Comparison of ENCODE assay signal across 17 cellular contexts in genomic region chr6:16804515-16805161, GRCh38. TPM values are rescaled to one million over a fixed set of nuclear protein-coding genes. Genes with fewer than 3 reads are reported as not detected.
DNase-seq lines count a peak whose midpoint lies in the region; ATAC-seq and TF ChIP-seq lines count a peak whose summit lies in the region.
"Had no signal": no experiment of that assay in that cellular context is flagged by ENCODE, and none has a peak within 500 bp of the region (broad histone marks: within the 10 kb centered on the region; RNA-seq: fewer than 3 reads in every experiment).

No MANE protein-coding gene starts in this region.

- H4K91ac ChIP-seq in neuronal stem cell (ENCODE audit: low read depth, low read length, poor library complexity) = no peak overlapping the region

- POLR2A ChIA-PET in HEK293 (lab: Yijun Ruan, JAX) = no interaction called here

- DNase-seq in NCI-H69 (lab: John Stamatoyannopoulos, UW) = peak; percentile 68
- DNase-seq in cerebellar cortex (ENCODE audit: low spot score) = peak; percentile 1
- DNase-seq in neuronal stem cell (ENCODE audit: low spot score) = no peak
- no peak for DNase-seq in stimulated activated CD4-positive, alpha-beta T cell treated with anti-CD3 and anti-CD28 coated beads, Interleukin-12 subunit alpha, Interleukin-12 subunit beta, amount 100 ng/mL, for 4 hours
- DNase-seq in HK-2 (ENCODE audit: unreplicated experiment) = no peak
- DNase-seq in middle frontal gyrus (ENCODE audit: extremely low spot score, low spot score) = no peak
- DNase-seq: activated CD4-positive, CD25-positive, alpha-beta regulatory T cell; activated CD8-positive, alpha-beta memory T cell treated with anti-CD3 and anti-CD28 coated beads, Interleukin-2, amount 10 ng/mL, durations not matched to agents 7 days and 5 days; activated naive CD4-positive, alpha-beta T cell treated with Interleukin-2 at 50 U/mL for 16 hours; BE2C; DMS153; effector memory CD8-positive, alpha-beta T cell; foreskin fibroblast; HFFc6 had no signal

- H3K4ac ChIP-seq in neuronal stem cell (ENCODE audit: low read length) = no peak overlapping the region

- no peak overlapping the region for H2BK12ac ChIP-seq in neuronal stem cell (ENCODE audit: low read length)

- H3K27ac ChIP-seq in HEK293 (ENCODE audit: extremely low read depth, low read depth, low read length) (no peak overlapping the region; the same call in 1 of the 2 replicates), neuronal stem cell (replicated peaks; ENCODE audit: low read length) (no peak overlapping the region)
- H3K27ac ChIP-seq: parathyroid adenoma had no signal

- no peak overlapping the region for H2BK120ac ChIP-seq in neuronal stem cell (ENCODE audit: low read depth, low read length)

- H2BK15ac ChIP-seq in neuronal stem cell (ENCODE audit: low read length) = no peak overlapping the region

- TF ChIP-seq CTCF in HEK293 (tag by site-specific recombination; IDR thresholded peaks at IDR 0.05) = no peak

- no peak overlapping the region for H3K9ac ChIP-seq in neuronal stem cell (ENCODE audit: low read depth, low read length, poor library complexity)
- H3K9ac ChIP-seq: parathyroid adenoma had no signal

- peaks cover 0 to 17% (median 7%) of the 10 kb centered on the region in 3 experiments for H3K27me3 ChIP-seq in neuronal stem cell (ENCODE audit: control insufficient read depth in 3 of 3, insufficient read depth in 3 of 3, low read depth in 1 of 3, low read length in 3 of 3)
- H3K27me3 ChIP-seq: BE2C had no signal

- H3K4me3 ChIP-seq in HEK293 (ENCODE audit: low read depth, low read length) = no peak overlapping the region
- no peak overlapping the region for H3K4me3 ChIP-seq in neuronal stem cell (ENCODE audit: low read length in 2 of 2)

- no peak overlapping the region for H3K4me2 ChIP-seq in neuronal stem cell (ENCODE audit: insufficient read depth, low read length, poor library complexity, severe bottlenecking)

- H4K8ac ChIP-seq in neuronal stem cell (ENCODE audit: low read depth, low read length) = no peak overlapping the region

- H3K9me3 ChIP-seq in HEK293 (ENCODE audit: control insufficient read depth, insufficient read depth, low read depth, low read length) (no peaks in the 10 kb centered on the region), neuronal stem cell (replicated peaks in 1 of 2; ENCODE audit: control insufficient read depth in 2 of 2, insufficient read depth in 1 of 2, low read depth in 1 of 2, low read length in 2 of 2) (no peaks in the 10 kb centered on the region)
- H3K9me3 ChIP-seq: BE2C had no signal

- no peaks in the 10 kb centered on the region for H3K36me3 ChIP-seq in HEK293 (ENCODE audit: control insufficient read depth in 2 of 2, insufficient read depth in 1 of 2, low read length in 2 of 2)
- no peaks in the 10 kb centered on the region for H3K36me3 ChIP-seq in neuronal stem cell (replicated peaks in 1 of 2; ENCODE audit: control insufficient read depth in 2 of 2, insufficient read depth in 2 of 2, low read length in 2 of 2)
- H3K36me3 ChIP-seq: BE2C had no signal

- WGBS in neuronal stem cell (ENCODE audit: extremely low coverage in 2 of 2, insufficient read length in 2 of 2, insufficient replicate concordance in 1 of 2), 2 donors = no CpG with 5 or more reads among the region's 6 CpGs

- no peak overlapping the region for H3K18ac ChIP-seq in neuronal stem cell (ENCODE audit: low read length)

- H2AK5ac ChIP-seq in neuronal stem cell (ENCODE audit: low read depth, low read length) = no peak overlapping the region

- CTCF ChIA-PET in HEK293 (lab: Yijun Ruan, JAX) = interaction anchor here (0.6 to 2.8 kb wide), 10 partner anchors 9 to 623 kb away, joined by 3 to 16 read pairs (median 4); no protein-coding TSS in a partner anchor

- peaks cover 21% of the 10 kb centered on the region for H3K4me1 ChIP-seq in HEK293 (ENCODE audit: control insufficient read depth, insufficient read depth, low read length)
- H3K4me1 ChIP-seq in neuronal stem cell (ENCODE audit: control insufficient read depth in 2 of 2, insufficient read depth in 1 of 2, low read depth in 1 of 2, low read length in 2 of 2) = peaks cover 7 to 14% of the 10 kb centered on the region in 2 donors
- H3K4me1 ChIP-seq: parathyroid adenoma had no signal

- H3K23ac ChIP-seq in neuronal stem cell (ENCODE audit: low read depth, low read length, poor library complexity) = no peak overlapping the region

- no peak overlapping the region for H2BK5ac ChIP-seq in neuronal stem cell (ENCODE audit: low read length)

- peak overlapping the region; percentile 69 for H2AFZ ChIP-seq in neuronal stem cell (ENCODE audit: low read length)
- H2AFZ ChIP-seq: parathyroid adenoma had no signal

- H3K79me1 ChIP-seq in neuronal stem cell (ENCODE audit: low read depth, low read length) = no peaks in the 10 kb centered on the region

- no peak for ATAC-seq in GM18520 (IDR thresholded peaks at IDR 0.05; ENCODE audit: unreplicated experiment)
- ATAC-seq: activated CD8-positive, alpha-beta memory T cell treated with anti-CD3 and anti-CD28 coated beads, Interleukin-2, amount 10 ng/mL, durations not matched to agents 7 days and 5 days; effector memory CD8-positive, alpha-beta T cell had no signal

- no peak overlapping the region for H3K14ac ChIP-seq in neuronal stem cell (ENCODE audit: low read length)

TF ChIP-seq in HEK293, 187 proteins besides CTCF, POLR2A, EP300 and RAD21:
- TF ChIP-seq ZNF473 (tag by site-specific recombination; IDR thresholded peaks at IDR 0.05) (no peak), ZNF747 (tag by site-specific recombination; IDR thresholded peaks at IDR 0.05) (no peak), ZNF335 (tag by site-specific recombination; conservative IDR thresholded peaks at IDR 0.05) (no peak), BCL6B (tag by site-specific recombination; IDR thresholded peaks at IDR 0.05) (peak; percentile 98), ZNF624 (tag by site-specific recombination; IDR thresholded peaks at IDR 0.05) (no peak), SCRT1 (tag by site-specific recombination; IDR thresholded peaks at IDR 0.05; ENCODE audit: borderline replicate concordance) (no peak)

RNA-seq across cellular contexts. Expression of gene ATXN1, which starts 43.4 kb away (rescaled TPM):
- polyA plus RNA-seq in neuronal stem cell (2013, experiment 1 of 2) = 1.3 TPM
- 1.9 TPM for polyA plus RNA-seq in neuronal stem cell (2013, experiment 2 of 2)

Comparison
In these comparisons a context has a peak if more than half of its experiments do, and no peak if none do; other contexts are left out.
1. DNase-seq: peak in NCI-H69 (single experiment) and cerebellar cortex (single experiment); none in neuronal stem cell (single experiment), stimulated activated CD4-positive, alpha-beta T cell treated with anti-CD3 and anti-CD28 coated beads, Interleukin-12 subunit alpha, Interleukin-12 subunit beta, amount 100 ng/mL, for 4 hours (single experiment), HK-2 (single experiment) and middle frontal gyrus (single experiment).